Comparison of ENCODE assay signal across 26 cellular contexts in the genomic region with DNA sequence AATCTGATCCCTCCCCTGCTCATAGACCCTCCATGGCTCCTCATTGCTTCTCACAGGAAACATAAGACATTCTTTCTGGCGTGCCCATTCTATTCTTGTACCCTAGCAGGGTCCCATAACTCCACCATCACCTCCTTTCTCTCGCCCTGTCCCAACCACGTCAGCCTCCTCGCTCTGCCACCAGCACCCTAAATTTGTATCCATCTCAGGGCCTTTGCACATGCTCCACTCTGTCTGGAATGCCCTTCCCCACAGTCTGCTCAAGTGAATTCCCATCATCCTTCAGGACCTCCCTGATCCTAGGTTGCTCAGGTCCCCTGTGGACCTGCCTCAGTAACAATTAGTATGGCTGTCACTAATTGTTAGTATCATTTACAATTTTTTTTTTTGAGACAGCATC. TPM values are rescaled to one million over a fixed set of nuclear protein-coding genes. Genes with fewer than 3 reads are reported as not detected.
"Had no signal": no experiment of that assay in that cellular context is flagged by ENCODE, and none has a peak within 500 bp of the region (broad histone marks: within the 10 kb centered on the region; RNA-seq: fewer than 3 reads in every experiment).

No MANE protein-coding gene starts in this region.

- H3K27me3 Mint-ChIP-seq: effector memory CD8-positive, alpha-beta T cell had no signal

- H3K4me3 ChIP-seq: esophagus squamous epithelium, gastroesophageal sphincter, hepatocyte, lung, psoas muscle, right lobe of liver, tibial artery, upper lobe of left lung, uterus had no signal

- DNase-seq: effector memory CD8-positive, alpha-beta T cell; esophagus squamous epithelium; foreskin fibroblast; kidney; left cardiac atrium; left ventricle myocardium superior; mesenchymal stem cell; midbrain; nephron progenitor cell; psoas muscle; retina; right lobe of liver; stimulated activated CD4-positive, alpha-beta T cell treated with anti-CD3 and anti-CD28 coated beads, Interleukin-4, amount 100 ng/mL, for 1 hour; stimulated activated CD8-positive, alpha-beta memory T cell treated with anti-CD3 and anti-CD28 coated beads, Interleukin-4, amount 100 ng/mL, for 48 hours; tibial artery; upper lobe of left lung; uterus had no signal

- ATAC-seq: effector memory CD8-positive, alpha-beta T cell; gastroesophageal sphincter; left cardiac atrium; left ventricle myocardium superior; psoas muscle; right lobe of liver; stimulated activated memory B cell treated with anti-CD40 and anti-IgM and Interleukin-4, amounts not matched to agents 10 μg/mL and 1 μg/mL and 100 μg/mL, for 72 hours had no signal

- H3K36me3 Mint-ChIP-seq: stimulated activated memory B cell treated with anti-CD40 and anti-IgM and Interleukin-4, amounts not matched to agents 10 μg/mL and 1 μg/mL and 100 μg/mL, for 72 hours had no signal

- H3K9me3 ChIP-seq: esophagus squamous epithelium, gastroesophageal sphincter, neutrophil, psoas muscle, right lobe of liver, tibial artery, upper lobe of left lung, uterus had no signal

- H3K27me3 ChIP-seq: hepatocyte, right lobe of liver, uterus had no signal

- H3K36me3 ChIP-seq: gastroesophageal sphincter, neutrophil, right lobe of liver, tibial artery, upper lobe of left lung, uterus had no signal

- H3K4me1 Mint-ChIP-seq: nephron progenitor cell had no signal

- H3K9me3 Mint-ChIP-seq: effector memory CD8-positive, alpha-beta T cell; nephron progenitor cell; stimulated activated memory B cell treated with anti-CD40 and anti-IgM and Interleukin-4, amounts not matched to agents 10 μg/mL and 1 μg/mL and 100 μg/mL, for 72 hours; stimulated activated naive CD8-positive, alpha-beta T cell treated with anti-CD3 and anti-CD28 coated beads, Interleukin-15, Interleukin-2, amounts not matched to agents 100 ng/mL and 50 ng/mL, for 24 hours had no signal

- H3K27ac ChIP-seq: esophagus squamous epithelium, gastroesophageal sphincter, hepatocyte, neutrophil, psoas muscle, right lobe of liver, tibial artery, upper lobe of left lung, uterus had no signal

- H3K4me3 Mint-ChIP-seq: effector memory CD8-positive, alpha-beta T cell; nephron progenitor cell; stimulated activated memory B cell treated with anti-CD40 and anti-IgM and Interleukin-4, amounts not matched to agents 10 μg/mL and 1 μg/mL and 100 μg/mL, for 72 hours; stimulated activated naive CD8-positive, alpha-beta T cell treated with anti-CD3 and anti-CD28 coated beads, Interleukin-15, Interleukin-2, amounts not matched to agents 100 ng/mL and 50 ng/mL, for 24 hours had no signal

- H3K27ac Mint-ChIP-seq: nephron progenitor cell; stimulated activated memory B cell treated with anti-CD40 and anti-IgM and Interleukin-4, amounts not matched to agents 10 μg/mL and 1 μg/mL and 100 μg/mL, for 72 hours; stimulated activated naive CD8-positive, alpha-beta T cell treated with anti-CD3 and anti-CD28 coated beads, Interleukin-15, Interleukin-2, amounts not matched to agents 100 ng/mL and 50 ng/mL, for 24 hours had no signal

- FAIRE-seq: kidney had no signal

- H3K4me1 ChIP-seq: gastroesophageal sphincter, psoas muscle, right lobe of liver, tibial artery, uterus had no signal

RNA-seq across cellular contexts. Expression of gene B3GNT3, which starts 10.5 kb away (rescaled TPM):
- total RNA-seq: left ventricle myocardium superior, osteoblast, temporal lobe had no signal

RNA-seq across cellular contexts. Expression of gene INSL3, which starts 15.9 kb away (rescaled TPM):
- total RNA-seq: epithelial cell of proximal tubule, esophagus squamous epithelium, gastroesophageal sphincter, hepatocyte, kidney, left cardiac atrium, left ventricle myocardium superior, lung, osteoblast, psoas muscle, right lobe of liver, temporal lobe, uterus had no signal
- polyA plus RNA-seq: psoas muscle had no signal
